14 cellular contexts compared by ENCODE assay signal in the genomic region with DNA sequence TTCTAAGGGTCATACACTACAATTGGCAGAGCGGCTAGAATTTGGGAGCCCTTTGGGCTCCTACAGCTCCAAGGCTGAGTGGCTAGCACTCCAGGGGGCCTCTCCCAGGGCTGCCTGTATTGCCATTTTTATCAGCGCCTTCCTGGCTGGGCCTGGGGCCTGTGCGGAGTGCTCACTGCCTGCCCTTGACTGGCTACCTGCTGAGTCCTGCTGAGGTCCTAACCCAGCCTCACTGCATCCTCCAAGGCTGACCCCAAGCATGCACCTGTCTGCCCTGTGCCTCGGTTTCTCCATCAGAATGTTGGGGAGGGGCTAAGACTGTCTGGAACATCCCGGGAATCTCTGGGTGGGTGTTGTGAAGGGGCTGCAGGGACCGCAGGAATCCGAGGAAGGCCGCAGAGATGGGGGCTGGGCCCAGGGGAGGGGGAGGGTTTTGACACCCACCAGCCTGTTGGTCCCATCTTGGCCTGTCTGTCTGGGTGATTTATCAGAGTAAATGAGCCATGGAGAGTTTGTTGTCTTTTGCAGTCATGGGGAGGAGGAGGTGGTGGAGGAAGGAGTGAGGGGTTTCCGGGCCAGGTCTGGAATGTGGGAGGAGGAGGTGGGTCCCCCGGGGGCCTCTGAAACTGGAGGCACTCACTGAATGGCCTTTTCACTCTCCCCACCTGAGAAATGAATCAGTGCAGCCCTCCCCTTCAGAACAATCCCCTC. TPM values are rescaled to one million over a fixed set of nuclear protein-coding genes. Genes with fewer than 3 reads are reported as not detected.
DNase-seq lines count a peak whose midpoint lies in the region; ATAC-seq and TF ChIP-seq lines count a peak whose summit lies in the region.
"Had no signal": no experiment of that assay in that cellular context is flagged by ENCODE, and none has a peak within 500 bp of the region (broad histone marks: within the 10 kb centered on the region; RNA-seq: fewer than 3 reads in every experiment).

No MANE protein-coding gene starts in this region.

- peak overlapping the region; percentile 9; the same call in 2 of the 3 replicates for H2BK15ac ChIP-seq in IMR-90 (ENCODE audit: low read depth, low read length)
- H2BK15ac ChIP-seq in mesenchymal stem cell (ENCODE audit: low read depth, poor library complexity, severe bottlenecking) = no peak overlapping the region

- dilution Hi-C loops in IMR-90 (cut with HindIII; ENCODE audit: low sequenced_read_pairs, unreplicated experiment) = no loop called here

- H4K5ac ChIP-seq in IMR-90 (ENCODE audit: low read depth, low read length) = peak overlapping the region; percentile 75

- H2AFZ ChIP-seq in IMR-90 (replicated peaks; ENCODE audit: low read length, poor library complexity) (peak overlapping the region; percentile 66), mesenchymal stem cell (ENCODE audit: low read depth, low read length) (no peak overlapping the region)

- in situ Hi-C loops in IMR-90 (cut with MboI; ENCODE audit: low sequenced_read_pairs) = no loop called here

- DNase-seq in IMR-90 = no peak
- DNase-seq in dermis blood vessel endothelial cell = peak; percentile 61
- no peak for DNase-seq in mesenchymal stem cell
- DNase-seq in thoracic aorta (ENCODE audit: low spot score) = no peak
- no peak for DNase-seq in testis
- DNase-seq in NCI-H2081 treated with DMSO at 0.1 percent for 48 hours (lab: John Stamatoyannopoulos, UW) = no peak
- DNase-seq: activated CD4-positive, alpha-beta T cell treated with anti-CD3 and anti-CD28 coated beads, Interleukin-2, amount 50 U/mL, for 1 hour; activated naive CD8-positive, alpha-beta T cell treated with anti-CD3 and anti-CD28 coated beads for 36 hours; naive B cell; NCI-H1417 treated with DMSO at 0.1 percent for 48 hours; SHP77 treated with DMSO at 0.1 percent for 48 hours; stimulated activated CD4-positive, alpha-beta T cell treated with anti-CD3 and anti-CD28 coated beads, Interleukin-4, amount 100 ng/mL, for 4 hours had no signal

- H3K4me2 ChIP-seq in IMR-90 (ENCODE audit: low read depth, low read length) = no peak overlapping the region; the same call in 1 of the 2 replicates
- peak overlapping the region; percentile 30 for H3K4me2 ChIP-seq in mesenchymal stem cell (ENCODE audit: low read length, poor library complexity, severe bottlenecking)

- intact Hi-C loops in IMR-90 (cut with micrococcal nuclease) (no loop called here), testis (cut with DNase I; ENCODE audit: low total_unique reads) (no loop called here)

- H3K18ac ChIP-seq in IMR-90 (ENCODE audit: low read depth, low read length) (peak overlapping the region; percentile 76), mesenchymal stem cell (ENCODE audit: low read depth in 1 of 2, low read length in 2 of 2) (peak overlapping the region in 1 of 2 experiments; percentile 43)

- CTCF ChIA-PET in IMR-90 (lab: Yijun Ruan, JAX) = no interaction called here

- 0 out of 2 replicates have a peak, but pooled peaks cover 4% of the 10 kb centered on the region for H4K20me1 ChIP-seq in IMR-90 (ENCODE audit: insufficient read depth, low read length)

- H2AK9ac ChIP-seq in IMR-90 (replicated peaks; ENCODE audit: low read depth, low read length, poor library complexity) = peak overlapping the region; percentile 80

- H2BK120ac ChIP-seq in IMR-90 (ENCODE audit: low read depth, low read length) (peak overlapping the region; percentile 83), mesenchymal stem cell (ENCODE audit: low read depth, low read length) (no peak overlapping the region)

- H3K27ac ChIP-seq in IMR-90 (ENCODE audit: insufficient read depth, low read length) (peak overlapping the region; percentile 59), mesenchymal stem cell (ENCODE audit: low read length, poor library complexity, severe bottlenecking) (peak overlapping the region; percentile 87), thoracic aorta (peak overlapping the region; percentile 83 to 92), testis (no peak overlapping the region)

- H3K14ac ChIP-seq in IMR-90 (replicated peaks; ENCODE audit: low read depth, low read length) (peak overlapping the region; percentile 83), mesenchymal stem cell (ENCODE audit: low read length in 2 of 2) (no peak overlapping the region)

- no peak for TF ChIP-seq CTCF in IMR-90 (conservative IDR thresholded peaks at IDR 0.05; ENCODE audit: low read depth, low read length)
- no peak for TF ChIP-seq CTCF in thoracic aorta (IDR thresholded peaks at IDR 0.05)
- no peak for TF ChIP-seq CTCF in testis (IDR thresholded peaks at IDR 0.05)

- POLR2A ChIA-PET in IMR-90 (lab: Charles Lee; ENCODE audit: unreplicated experiment) = no interaction called here

- ATAC-seq in IMR-90 (ENCODE audit: low read depth) = no peak
- ATAC-seq in thoracic aorta (ENCODE audit: insufficient number of reproducible peaks, low FRiP score, low read depth) = no peak
- no peak for ATAC-seq in GM21723 (IDR thresholded peaks at IDR 0.05; ENCODE audit: unreplicated experiment)
- ATAC-seq: HCT116 had no signal

- peak overlapping the region; percentile 20 to 83; a peak in 3 of 4 replicates for H4K8ac ChIP-seq in IMR-90 (ENCODE audit: low read depth in 2 of 2, low read length in 2 of 2)
- no peak overlapping the region for H4K8ac ChIP-seq in mesenchymal stem cell (ENCODE audit: low read length)

- H3K4me1 ChIP-seq in IMR-90 (ENCODE audit: control insufficient read depth, insufficient read depth, low read length) (peaks cover 67% of the 10 kb centered on the region), mesenchymal stem cell (ENCODE audit: control insufficient read depth, insufficient read depth, low read depth, low read length) (peaks cover 71% of the 10 kb centered on the region), thoracic aorta (ENCODE audit: control insufficient read depth in 1 of 2, low read depth in 2 of 2) (peaks cover 47 to 89% of the 10 kb centered on the region in 2 donors), testis (peaks cover 25% of the 10 kb centered on the region)

- BruUV-seq in IMR-90 (replicated peaks; lab: Mats Ljungman, UMichigan) = no TSS peak

- H3K27me3 ChIP-seq in IMR-90 (ENCODE audit: control insufficient read depth, insufficient read depth, low read length) (no peaks in the 10 kb centered on the region), mesenchymal stem cell (ENCODE audit: control insufficient read depth in 1 of 2, insufficient read depth in 1 of 2, low read length in 2 of 2) (peaks cover 0 to 6% of the 10 kb centered on the region in 2 experiments), thoracic aorta (replicated peaks; ENCODE audit: insufficient read depth) (no peaks in the 10 kb centered on the region), testis (no peaks in the 10 kb centered on the region)

- H3K79me1 ChIP-seq in IMR-90 (ENCODE audit: low read depth in 1 of 2, low read length in 2 of 2) (peaks cover 10 to 91% of the 10 kb centered on the region in 2 experiments; a peak in 2 of 4 replicates), mesenchymal stem cell (replicated peaks; ENCODE audit: low read length, poor library complexity, severe bottlenecking) (no peaks in the 10 kb centered on the region)

- H3K23ac ChIP-seq in IMR-90 (ENCODE audit: low read depth, low read length) (peak overlapping the region; percentile 66; the same call in 1 of the 2 replicates), mesenchymal stem cell (ENCODE audit: low read length in 2 of 2) (no peak overlapping the region)

- H2AK5ac ChIP-seq in IMR-90 (ENCODE audit: low read depth, low read length) = peak overlapping the region; percentile 69
- peak overlapping the region; percentile 3 for H2AK5ac ChIP-seq in mesenchymal stem cell (ENCODE audit: low read length, severe bottlenecking)

- H4K91ac ChIP-seq in IMR-90 (ENCODE audit: insufficient read depth, low read depth, low read length) (peak overlapping the region; percentile 78), mesenchymal stem cell (ENCODE audit: low read length) (no peak overlapping the region)

- H3K9me1 ChIP-seq in IMR-90 (ENCODE audit: insufficient read depth, low read length) = peaks cover 45% of the 10 kb centered on the region

- peak overlapping the region; percentile 1 to 15 for H2BK12ac ChIP-seq in mesenchymal stem cell (ENCODE audit: low read length in 2 of 2)

- H2BK5ac ChIP-seq in IMR-90 (ENCODE audit: low read depth, low read length, poor library complexity, severe bottlenecking) = peak overlapping the region; percentile 61
- H2BK5ac ChIP-seq in mesenchymal stem cell (ENCODE audit: low read depth, low read length, poor library complexity, severe bottlenecking) = peak overlapping the region; percentile 67

- H3K9me3 ChIP-seq in IMR-90 (ENCODE audit: control insufficient read depth, insufficient read depth, low read length) = no peaks in the 10 kb centered on the region
- no peaks in the 10 kb centered on the region for H3K9me3 ChIP-seq in mesenchymal stem cell (ENCODE audit: control insufficient read depth, low read length)
- H3K9me3 ChIP-seq in thoracic aorta = no peaks in the 10 kb centered on the region
- H3K9me3 ChIP-seq in testis = no peaks in the 10 kb centered on the region

- H3K4ac ChIP-seq in IMR-90 (ENCODE audit: low read depth, low read length) = peak overlapping the region; percentile 94
- peak overlapping the region in 1 of 2 experiments; percentile 0 for H3K4ac ChIP-seq in mesenchymal stem cell (ENCODE audit: low read depth in 1 of 2, low read length in 2 of 2)

- 54% methylated on average over 3 of the region's 10 CpGs; no CpG with 5 or more reads in 1 of the 2 experiments for WGBS in IMR-90 (ENCODE audit: extremely low coverage in 2 of 2, insufficient read length in 1 of 2), 2 experiments
- 48% methylated on average over 9 of the region's 10 CpGs for WGBS in mesenchymal stem cell
- WGBS in testis, 2 donors = 80 to 81% methylated on average over 10 of the region's 10 CpGs

- no peak overlapping the region for H3K4me3 ChIP-seq in IMR-90 (ENCODE audit: insufficient read depth, low read depth, low read length)
- no peak overlapping the region for H3K4me3 ChIP-seq in mesenchymal stem cell (ENCODE audit: insufficient read depth in 1 of 2, low read depth in 1 of 2, low read length in 2 of 2)
- H3K4me3 ChIP-seq in thoracic aorta = peak overlapping the region; percentile 57
- no peak overlapping the region for H3K4me3 ChIP-seq in testis

- TF ChIP-seq RAD21 in IMR-90 (IDR thresholded peaks at IDR 0.05; ENCODE audit: low read length) = no peak

- TF ChIP-seq POLR2A in IMR-90 (IDR thresholded peaks at IDR 0.05; ENCODE audit: low read depth, low read length) (no peak), testis (IDR thresholded peaks at IDR 0.05) (no peak)

- H3K36me3 ChIP-seq in IMR-90 (ENCODE audit: control insufficient read depth, insufficient read depth, low read length) (peaks cover 5% of the 10 kb centered on the region; the same call in 1 of the 2 replicates), mesenchymal stem cell (ENCODE audit: control insufficient read depth in 1 of 2, insufficient read depth in 2 of 2, low read depth in 1 of 2, low read length in 2 of 2) (peaks cover 0 to 20% of the 10 kb centered on the region in 2 experiments), thoracic aorta (no peaks in the 10 kb centered on the region), testis (ENCODE audit: low read depth, missing control alignments) (no peaks in the 10 kb centered on the region)

- 0 out of 2 replicates have a peak overlapping the region, but pooled peaks have one; percentile 16 for H3K56ac ChIP-seq in IMR-90 (ENCODE audit: extremely low read depth, insufficient read depth, low read length)

- peak overlapping the region; percentile 80; the same call in 1 of the 2 replicates for H2BK20ac ChIP-seq in IMR-90 (ENCODE audit: low read depth, low read length)

- peak overlapping the region; percentile 54; the same call in 1 of the 2 replicates for H3K9ac ChIP-seq in IMR-90 (ENCODE audit: low read depth, low read length)
- peak overlapping the region; percentile 1 for H3K9ac ChIP-seq in mesenchymal stem cell (ENCODE audit: low read length)

RNA-seq across cellular contexts. Expression of gene SEMA3F, which starts 11.3 kb away (rescaled TPM):
- total RNA-seq in IMR-90 (2012; rRNA removed) (7.3 and 9.2 TPM in 2 replicates), dermis blood vessel endothelial cell (44.6 and 79.4 TPM in 2 replicates), thoracic aorta (10 to 100 TPM; 25.5 to 35.1 TPM), testis (1 to 10 TPM; 6.9 to 8.3 TPM)
- polyA plus RNA-seq in IMR-90 (2012; rRNA removed) (23.3 and 26.7 TPM in 2 replicates), testis (ENCODE audit: insufficient read depth, low read depth, low replicate concordance) (7.5 TPM)
- polyA plus RNA-seq in IMR-90 (2012; cell fraction: cytosol; rRNA removed) = 18.0 and 30.3 TPM in 2 replicates
- 18.6 and 46.8 TPM in 2 replicates for polyA plus RNA-seq in IMR-90 (2012; cell fraction: nucleus; rRNA removed; ENCODE audit: low replicate concordance)
- 23.6 TPM for polyA plus RNA-seq in mesenchymal stem cell (2013, experiment 1 of 2)
- polyA plus RNA-seq in mesenchymal stem cell (2013, experiment 2 of 2) = 23.0 TPM

RNA-seq across cellular contexts. Expression of gene GNAT1, which starts 24.9 kb away (rescaled TPM):
- total RNA-seq in IMR-90 (2012; rRNA removed) (not detected in 2 replicates), dermis blood vessel endothelial cell (not detected in 2 replicates), thoracic aorta (under 1 TPM in 1 of 2 donors, not detected in 1; 0.54 TPM), testis (1 to 10 TPM in 1 of 2 donors, under 1 TPM in 1; 0.93 to 1.2 TPM)
- polyA plus RNA-seq in IMR-90 (2012; rRNA removed) (0.04 TPM in 1 of 2 replicates, not detected in the other), testis (ENCODE audit: insufficient read depth, low read depth, low replicate concordance) (2.3 TPM)
- polyA plus RNA-seq in IMR-90 (2012; cell fraction: cytosol; rRNA removed) = not detected in 2 replicates
- 0.08 and 0.13 TPM in 2 replicates for polyA plus RNA-seq in IMR-90 (2012; cell fraction: nucleus; rRNA removed; ENCODE audit: low replicate concordance)
- not detected for polyA plus RNA-seq in mesenchymal stem cell (2013, experiment 1 of 2)
- not detected for polyA plus RNA-seq in mesenchymal stem cell (2013, experiment 2 of 2)

RNA-seq across cellular contexts. Expression of gene SLC38A3, which starts 38.6 kb away (rescaled TPM):
- total RNA-seq in IMR-90 (2012; rRNA removed) (0.36 TPM in 1 of 2 replicates, not detected in the other), dermis blood vessel endothelial cell (not detected in 2 replicates), thoracic aorta (under 1 TPM in 1 of 2 donors, not detected in 1; 0.28 TPM), testis (1 to 10 TPM; 4.3 to 5.4 TPM)
- polyA plus RNA-seq in IMR-90 (2012; rRNA removed) (0.12 and 0.36 TPM in 2 replicates), testis (ENCODE audit: insufficient read depth, low read depth, low replicate concordance) (3.4 TPM)
- polyA plus RNA-seq in IMR-90 (2012; cell fraction: cytosol; rRNA removed) = 0.04 and 0.15 TPM in 2 replicates
- 0.37 and 0.78 TPM in 2 replicates for polyA plus RNA-seq in IMR-90 (2012; cell fraction: nucleus; rRNA removed; ENCODE audit: low replicate concordance)
- polyA plus RNA-seq in mesenchymal stem cell (2013, experiment 1 of 2) = 0.01 TPM
- polyA plus RNA-seq in mesenchymal stem cell (2013, experiment 2 of 2) = 0.03 TPM

Comparison
In these comparisons a context has a peak if more than half of its experiments do, and no peak if none do; other contexts are left out.
1. H3K27ac ChIP-seq: peak in IMR-90 (single experiment), mesenchymal stem cell (single experiment) and thoracic aorta (2 of 2); none in testis (0 of 2).